ENCODE assay signal across 32 cellular contexts in the genomic region with DNA sequence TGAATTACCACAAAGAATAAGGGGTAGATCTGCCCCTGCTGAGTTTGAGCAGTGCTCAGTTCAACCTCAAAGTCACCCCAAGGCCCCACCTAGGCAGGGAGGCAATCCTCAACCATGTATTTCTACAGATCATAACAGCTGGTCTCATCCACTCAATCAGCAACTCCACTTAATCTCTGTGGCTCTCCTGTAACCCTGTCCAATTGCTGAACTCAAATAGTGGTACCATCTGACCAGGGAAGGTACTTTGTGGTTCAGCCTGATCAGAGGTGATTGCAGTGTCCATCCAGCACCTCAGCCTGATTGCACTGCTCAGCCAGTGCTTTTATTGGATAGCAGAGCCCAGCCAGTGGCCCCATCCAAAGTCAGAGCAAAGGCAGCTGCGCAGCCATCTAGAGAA.
"Had no signal": no experiment of that assay in that cellular context is flagged by ENCODE, and none has a peak within 500 bp of the region (broad histone marks: within the 10 kb centered on the region; RNA-seq: fewer than 3 reads in every experiment).

No MANE protein-coding gene starts in this region.

- H3K4me1 Mint-ChIP-seq: activated CD4-positive, alpha-beta T cell treated with anti-CD3 and anti-CD28 coated beads for 36 hours; activated CD4-positive, alpha-beta T cell treated with anti-CD3 and anti-CD28 coated beads, Interleukin-2, amount 10 ng/mL, durations not matched to agents 24 days and 14 days; activated CD8-positive, alpha-beta memory T cell treated with anti-CD3 and anti-CD28 coated beads, Interleukin-2, amount 10 ng/mL, durations not matched to agents 7 days and 5 days; activated naive CD4-positive, alpha-beta T cell treated with anti-CD3 and anti-CD28 coated beads, Interleukin-2, amount 50 U/mL, for 24 hours; activated naive CD8-positive, alpha-beta T cell treated with anti-CD3 and anti-CD28 coated beads for 36 hours; activated naive CD8-positive, alpha-beta T cell treated with anti-CD3 and anti-CD28 coated beads, Interleukin-2, amount 50 U/mL, for 24 hours; brain had no signal

- H3K36me3 ChIP-seq: adrenal gland, ascending aorta, breast epithelium, cardiac muscle cell, colonic mucosa, esophagus squamous epithelium, gastroesophageal sphincter, heart left ventricle had no signal

- H3K9me3 ChIP-seq: adrenal gland, colonic mucosa, esophagus squamous epithelium had no signal

- H3K27me3 ChIP-seq: adrenal gland, ascending aorta, breast epithelium, cardiac muscle cell, colonic mucosa, esophagus squamous epithelium, gastroesophageal sphincter, heart left ventricle had no signal

- H3K4me3 ChIP-seq: adrenal gland, ascending aorta, breast epithelium, cardiac muscle cell, colonic mucosa, esophagus squamous epithelium, gastroesophageal sphincter, heart left ventricle had no signal

- H3K27ac Mint-ChIP-seq: activated CD4-positive, alpha-beta memory T cell treated with anti-CD3 and anti-CD28 coated beads for 36 hours; activated CD4-positive, alpha-beta T cell treated with anti-CD3 and anti-CD28 coated beads for 36 hours; activated CD4-positive, alpha-beta T cell treated with anti-CD3 and anti-CD28 coated beads, Interleukin-2, amount 10 ng/mL, durations not matched to agents 24 days and 14 days; activated CD8-positive, alpha-beta memory T cell treated with anti-CD3 and anti-CD28 coated beads, Interleukin-2, amount 10 ng/mL, durations not matched to agents 7 days and 5 days; activated CD8-positive, alpha-beta T cell treated with anti-CD3 and anti-CD28 coated beads, Interleukin-2, amount 10 ng/mL, durations not matched to agents 7 days and 5 days; activated naive CD4-positive, alpha-beta T cell treated with anti-CD3 and anti-CD28 coated beads for 36 hours; activated naive CD4-positive, alpha-beta T cell treated with anti-CD3 and anti-CD28 coated beads, Interleukin-2, amount 50 U/mL, for 24 hours; activated naive CD8-positive, alpha-beta T cell treated with anti-CD3 and anti-CD28 coated beads for 36 hours; activated naive CD8-positive, alpha-beta T cell treated with anti-CD3 and anti-CD28 coated beads, Interleukin-2, amount 50 U/mL, for 24 hours; activated T-helper 1 cell treated with anti-CD3 and anti-CD28 coated beads, Interleukin-12 subunit alpha, Interleukin-12 subunit beta, Interleukin-2, Interleukin-4 antibody, amounts not matched to agents 30 ng/mL and 10 ng/mL and 1 ng/mL, durations not matched to agents 14 hours and 24 hours and 36 hours; activated T-helper 2 cell treated with anti-CD3 and anti-CD28 coated beads, Interferon-gamma antibody, Interleukin-2, Interleukin-4, amounts not matched to agents 10 μg/mL and 5 μg/mL and 100 μg/mL, durations not matched to agents 14 hours and 24 hours and 36 hours; brain had no signal

- H3K4me1 ChIP-seq: adrenal gland, ascending aorta, breast epithelium, colonic mucosa, esophagus squamous epithelium, gastroesophageal sphincter, heart left ventricle had no signal

- ATAC-seq: activated CD4-positive, alpha-beta T cell treated with anti-CD3 and anti-CD28 coated beads for 36 hours; activated CD8-positive, alpha-beta memory T cell treated with anti-CD3 and anti-CD28 coated beads, Interleukin-2, amount 10 ng/mL, durations not matched to agents 7 days and 5 days; activated CD8-positive, alpha-beta T cell treated with anti-CD3 and anti-CD28 coated beads, Interleukin-2, amount 10 ng/mL, durations not matched to agents 7 days and 5 days; activated naive CD8-positive, alpha-beta T cell treated with anti-CD3 and anti-CD28 coated beads, Interleukin-2, amount 50 U/mL, for 24 hours; gastroesophageal sphincter; heart left ventricle had no signal

- DNase-seq: activated CD4-positive, alpha-beta memory T cell treated with anti-CD3 and anti-CD28 coated beads for 36 hours; activated CD4-positive, alpha-beta T cell treated with anti-CD3 and anti-CD28 coated beads for 36 hours; activated CD4-positive, alpha-beta T cell treated with anti-CD3 and anti-CD28 coated beads, Interleukin-2, amount 10 ng/mL, durations not matched to agents 24 days and 14 days; activated CD4-positive, CD25-positive, alpha-beta regulatory T cell; activated CD4-positive, CD25-positive, alpha-beta regulatory T cell treated with anti-CD3 and anti-CD28 coated beads, Interleukin-2, amount 50 U/mL, for 72 hours; activated CD8-positive, alpha-beta memory T cell treated with anti-CD3 and anti-CD28 coated beads, Interleukin-2, amount 10 ng/mL, durations not matched to agents 7 days and 5 days; activated CD8-positive, alpha-beta memory T cell treated with anti-CD3 and anti-CD28 coated beads, Interleukin-2, amount 50 U/mL, for 4 hours; activated CD8-positive, alpha-beta T cell treated with anti-CD3 and anti-CD28 coated beads, Interleukin-2, amount 10 ng/mL, durations not matched to agents 7 days and 5 days; activated effector memory CD4-positive, alpha-beta T cell treated with anti-CD3 and anti-CD28 coated beads, Interleukin-2, amount 50 U/mL, for 16 hours; activated naive CD4-positive, alpha-beta T cell treated with anti-CD3 and anti-CD28 coated beads for 36 hours; activated naive CD8-positive, alpha-beta T cell treated with anti-CD3 and anti-CD28 coated beads for 36 hours; activated naive CD8-positive, alpha-beta T cell treated with anti-CD3 and anti-CD28 coated beads, Interleukin-2, amount 50 U/mL, for 24 hours; activated T-cell treated with anti-CD3 and anti-CD28 coated beads, Interleukin-2, amount 50 U/mL, for 1 hour; activated T-cell treated with anti-CD3 and anti-CD28 coated beads, Interleukin-2, amount 50 U/mL, for 48 hours; adrenal gland; central memory CD4-positive, alpha-beta T cell; cerebellar nuclear complex; colonic mucosa; effector CD8-positive, alpha-beta T cell; esophagus squamous epithelium; foreskin melanocyte; heart left ventricle; T-helper 2 cell had no signal

- H3K4me3 Mint-ChIP-seq: activated CD4-positive, alpha-beta memory T cell treated with anti-CD3 and anti-CD28 coated beads for 36 hours; activated CD4-positive, alpha-beta T cell treated with anti-CD3 and anti-CD28 coated beads for 36 hours; activated CD4-positive, alpha-beta T cell treated with anti-CD3 and anti-CD28 coated beads, Interleukin-2, amount 10 ng/mL, durations not matched to agents 24 days and 14 days; activated CD8-positive, alpha-beta memory T cell treated with anti-CD3 and anti-CD28 coated beads, Interleukin-2, amount 10 ng/mL, durations not matched to agents 7 days and 5 days; activated CD8-positive, alpha-beta T cell treated with anti-CD3 and anti-CD28 coated beads, Interleukin-2, amount 10 ng/mL, durations not matched to agents 7 days and 5 days; activated naive CD4-positive, alpha-beta T cell treated with anti-CD3 and anti-CD28 coated beads for 36 hours; activated naive CD4-positive, alpha-beta T cell treated with anti-CD3 and anti-CD28 coated beads, Interleukin-2, amount 50 U/mL, for 24 hours; activated naive CD8-positive, alpha-beta T cell treated with anti-CD3 and anti-CD28 coated beads for 36 hours; activated naive CD8-positive, alpha-beta T cell treated with anti-CD3 and anti-CD28 coated beads, Interleukin-2, amount 50 U/mL, for 24 hours; activated T-helper 1 cell treated with anti-CD3 and anti-CD28 coated beads, Interleukin-12 subunit alpha, Interleukin-12 subunit beta, Interleukin-2, Interleukin-4 antibody, amounts not matched to agents 30 ng/mL and 10 ng/mL and 1 ng/mL, durations not matched to agents 14 hours and 24 hours and 36 hours; brain had no signal

- H3K36me3 Mint-ChIP-seq: activated CD8-positive, alpha-beta memory T cell treated with anti-CD3 and anti-CD28 coated beads, Interleukin-2, amount 10 ng/mL, durations not matched to agents 7 days and 5 days; brain had no signal

- H3K27ac ChIP-seq: adrenal gland, ascending aorta, breast epithelium, cardiac muscle cell, colonic mucosa, epithelial cell of prostate, esophagus squamous epithelium, gastroesophageal sphincter, heart left ventricle had no signal
